In genomic region chr1:167059729-167060107, GRCh38 we compare ENCODE assay signal across 12 cellular contexts. TPM values are rescaled to one million over a fixed set of nuclear protein-coding genes. Genes with fewer than 3 reads are reported as not detected.
"Had no signal": no experiment of that assay in that cellular context is flagged by ENCODE, and none has a peak within 500 bp of the region (broad histone marks: within the 10 kb centered on the region; RNA-seq: fewer than 3 reads in every experiment).

No MANE protein-coding gene starts in this region.

- H3K27ac ChIP-seq: epithelial cell of prostate, lower lobe of right lung, right atrium auricular region, upper lobe of left lung had no signal

- H3K9me3 ChIP-seq: lower lobe of right lung, right atrium auricular region, upper lobe of left lung had no signal

- H3K4me3 ChIP-seq: right atrium auricular region, upper lobe of left lung had no signal

- H3K27ac Mint-ChIP-seq: activated T-helper 2 cell treated with anti-CD3 and anti-CD28 coated beads, Interferon-gamma antibody, Interleukin-2, Interleukin-4, amounts not matched to agents 10 μg/mL and 5 μg/mL and 100 μg/mL, durations not matched to agents 14 hours and 24 hours and 36 hours; stimulated activated naive B cell treated with anti-CD40 and anti-IgM and Interleukin-4, amounts not matched to agents 10 μg/mL and 1 μg/mL and 100 μg/mL, for 72 hours had no signal

- H3K36me3 ChIP-seq: lower lobe of right lung, right atrium auricular region, upper lobe of left lung had no signal

- H3K36me3 Mint-ChIP-seq: brain; stimulated activated naive B cell treated with anti-CD40 and anti-IgM and Interleukin-4, amounts not matched to agents 10 μg/mL and 1 μg/mL and 100 μg/mL, for 72 hours had no signal

- H3K9me3 Mint-ChIP-seq: activated CD4-positive, alpha-beta T cell treated with anti-CD3 and anti-CD28 coated beads, Interleukin-2, amount 10 ng/mL, durations not matched to agents 24 days and 14 days; activated T-helper 2 cell treated with anti-CD3 and anti-CD28 coated beads, Interferon-gamma antibody, Interleukin-2, Interleukin-4, amounts not matched to agents 10 μg/mL and 5 μg/mL and 100 μg/mL, durations not matched to agents 14 hours and 24 hours and 36 hours; brain; naive thymus-derived CD4-positive, alpha-beta T cell; stimulated activated naive B cell treated with anti-CD40 and anti-IgM and Interleukin-4, amounts not matched to agents 10 μg/mL and 1 μg/mL and 100 μg/mL, for 72 hours had no signal

- H3K27me3 Mint-ChIP-seq: activated CD4-positive, alpha-beta T cell treated with anti-CD3 and anti-CD28 coated beads, Interleukin-2, amount 10 ng/mL, durations not matched to agents 24 days and 14 days; naive thymus-derived CD4-positive, alpha-beta T cell had no signal

- H3K4me3 Mint-ChIP-seq: activated CD4-positive, alpha-beta T cell treated with anti-CD3 and anti-CD28 coated beads, Interleukin-2, amount 10 ng/mL, durations not matched to agents 24 days and 14 days; naive thymus-derived CD4-positive, alpha-beta T cell had no signal

- H3K27me3 ChIP-seq: right atrium auricular region, upper lobe of left lung had no signal

RNA-seq across cellular contexts. Expression of gene GPA33, which starts 30.5 kb away (rescaled TPM):
- total RNA-seq: activated CD4-positive, alpha-beta T cell treated with anti-CD3 and anti-CD28 coated beads, Interleukin-2, amount 10 ng/mL, durations not matched to agents 24 days and 14 days; glomerular endothelial cell; posterior vena cava had no signal

RNA-seq across cellular contexts. Expression of gene STYXL2, which starts 34.2 kb away (rescaled TPM):
- total RNA-seq: activated CD4-positive, alpha-beta T cell treated with anti-CD3 and anti-CD28 coated beads, Interleukin-2, amount 10 ng/mL, durations not matched to agents 24 days and 14 days; activated T-helper 2 cell treated with anti-CD3 and anti-CD28 coated beads, Interferon-gamma antibody, Interleukin-2, Interleukin-4, amounts not matched to agents 10 μg/mL and 5 μg/mL and 100 μg/mL, durations not matched to agents 14 hours and 24 hours and 36 hours; glomerular endothelial cell; mononuclear cell; naive thymus-derived CD4-positive, alpha-beta T cell had no signal
- polyA plus RNA-seq: naive thymus-derived CD4-positive, alpha-beta T cell had no signal
